ENCODE assay signal across 2 cellular contexts in the genomic region with DNA sequence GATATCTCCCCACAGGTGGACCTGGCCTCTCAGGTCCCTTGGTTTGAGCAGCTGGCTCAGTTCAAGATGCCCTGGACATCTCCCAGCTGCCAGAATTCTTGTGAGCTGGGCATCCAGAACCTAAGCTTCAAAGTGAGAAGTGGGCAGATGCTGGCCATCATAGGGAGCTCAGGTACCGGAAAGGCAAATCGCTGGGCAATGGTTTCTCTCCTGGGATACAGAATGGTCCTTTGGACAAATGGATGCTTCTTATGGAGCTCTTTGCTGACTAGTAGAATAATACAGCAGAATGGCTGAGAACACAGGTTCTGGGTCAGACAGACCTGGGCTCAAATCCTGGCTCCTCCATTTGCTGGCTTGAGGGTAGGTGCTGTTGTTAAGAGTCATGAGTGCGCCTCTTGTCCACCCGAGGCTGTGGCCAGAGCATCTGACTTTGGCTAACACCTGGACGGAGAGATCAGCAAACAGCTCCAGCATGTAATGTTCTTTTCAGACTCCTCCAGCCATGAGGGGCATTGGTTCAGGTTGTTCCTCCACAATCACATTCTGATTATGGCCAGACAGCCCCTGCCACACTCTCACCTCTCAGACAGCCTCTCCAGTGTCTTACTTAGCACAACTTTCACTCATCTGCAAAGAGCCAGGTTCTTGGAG.
TF ChIP-seq lines count a peak whose summit lies in the region.

No MANE protein-coding gene starts in this region.

TF ChIP-seq in SK-N-SH, 30 proteins besides CTCF, POLR2A, EP300 and RAD21 (continued from another document):
- no peak for TF ChIP-seq ZBTB33 (IDR thresholded peaks at IDR 0.05; ENCODE audit: borderline replicate concordance, low read depth)
- TF ChIP-seq SMC3 (IDR thresholded peaks at IDR 0.05; ENCODE audit: low read depth, low read length): no peak
- no peak for TF ChIP-seq TAF1 (IDR thresholded peaks at IDR 0.05; ENCODE audit: borderline replicate concordance, low read depth, low read length)
- no peak for TF ChIP-seq MEF2A (IDR thresholded peaks at IDR 0.05; ENCODE audit: borderline replicate concordance, low read depth)
- no peak for TF ChIP-seq ELF1 (IDR thresholded peaks at IDR 0.05)
- no peak for TF ChIP-seq POLR2AphosphoS5 (IDR thresholded peaks at IDR 0.05; ENCODE audit: low read depth, low read length)
- TF ChIP-seq FOXM1 (IDR thresholded peaks at IDR 0.05; ENCODE audit: low read depth): no peak
- TF ChIP-seq SIN3A (IDR thresholded peaks at IDR 0.05; ENCODE audit: borderline replicate concordance, low read depth, low read length): no peak
TF ChIP-seq in SK-N-SH: peak in this region for 0.

TF ChIP-seq in SK-N-SH treated with all-trans-retinoic acid at 6 μM for 48 hours, 23 proteins besides CTCF, POLR2A, EP300 and RAD21 (continued from another document):
- TF ChIP-seq, protein P1, sequence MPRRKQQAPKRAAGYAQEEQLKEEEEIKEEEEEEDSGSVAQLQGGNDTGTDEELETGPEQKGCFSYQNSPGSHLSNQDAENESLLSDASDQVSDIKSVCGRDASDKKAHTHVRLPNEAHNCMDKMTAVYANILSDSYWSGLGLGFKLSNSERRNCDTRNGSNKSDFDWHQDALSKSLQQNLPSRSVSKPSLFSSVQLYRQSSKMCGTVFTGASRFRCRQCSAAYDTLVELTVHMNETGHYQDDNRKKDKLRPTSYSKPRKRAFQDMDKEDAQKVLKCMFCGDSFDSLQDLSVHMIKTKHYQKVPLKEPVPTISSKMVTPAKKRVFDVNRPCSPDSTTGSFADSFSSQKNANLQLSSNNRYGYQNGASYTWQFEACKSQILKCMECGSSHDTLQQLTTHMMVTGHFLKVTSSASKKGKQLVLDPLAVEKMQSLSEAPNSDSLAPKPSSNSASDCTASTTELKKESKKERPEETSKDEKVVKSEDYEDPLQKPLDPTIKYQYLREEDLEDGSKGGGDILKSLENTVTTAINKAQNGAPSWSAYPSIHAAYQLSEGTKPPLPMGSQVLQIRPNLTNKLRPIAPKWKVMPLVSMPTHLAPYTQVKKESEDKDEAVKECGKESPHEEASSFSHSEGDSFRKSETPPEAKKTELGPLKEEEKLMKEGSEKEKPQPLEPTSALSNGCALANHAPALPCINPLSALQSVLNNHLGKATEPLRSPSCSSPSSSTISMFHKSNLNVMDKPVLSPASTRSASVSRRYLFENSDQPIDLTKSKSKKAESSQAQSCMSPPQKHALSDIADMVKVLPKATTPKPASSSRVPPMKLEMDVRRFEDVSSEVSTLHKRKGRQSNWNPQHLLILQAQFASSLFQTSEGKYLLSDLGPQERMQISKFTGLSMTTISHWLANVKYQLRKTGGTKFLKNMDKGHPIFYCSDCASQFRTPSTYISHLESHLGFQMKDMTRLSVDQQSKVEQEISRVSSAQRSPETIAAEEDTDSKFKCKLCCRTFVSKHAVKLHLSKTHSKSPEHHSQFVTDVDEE (CRISPR knock-in tag; IDR thresholded peaks at IDR 0.05): no peak
- TF ChIP-seq ZFP3 (CRISPR knock-in tag; IDR thresholded peaks at IDR 0.05): no peak
- TF ChIP-seq ZC3H10 (CRISPR knock-in tag; IDR thresholded peaks at IDR 0.05): no peak
- no peak for TF ChIP-seq ZNF565 (CRISPR knock-in tag; conservative IDR thresholded peaks at IDR 0.05; ENCODE audit: low read depth)
- TF ChIP-seq, protein P2, sequence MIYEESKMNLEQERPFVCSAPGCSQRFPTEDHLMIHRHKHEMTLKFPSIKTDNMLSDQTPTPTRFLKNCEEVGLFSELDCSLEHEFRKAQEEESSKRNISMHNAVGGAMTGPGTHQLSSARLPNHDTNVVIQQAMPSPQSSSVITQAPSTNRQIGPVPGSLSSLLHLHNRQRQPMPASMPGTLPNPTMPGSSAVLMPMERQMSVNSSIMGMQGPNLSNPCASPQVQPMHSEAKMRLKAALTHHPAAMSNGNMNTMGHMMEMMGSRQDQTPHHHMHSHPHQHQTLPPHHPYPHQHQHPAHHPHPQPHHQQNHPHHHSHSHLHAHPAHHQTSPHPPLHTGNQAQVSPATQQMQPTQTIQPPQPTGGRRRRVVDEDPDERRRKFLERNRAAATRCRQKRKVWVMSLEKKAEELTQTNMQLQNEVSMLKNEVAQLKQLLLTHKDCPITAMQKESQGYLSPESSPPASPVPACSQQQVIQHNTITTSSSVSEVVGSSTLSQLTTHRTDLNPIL (CRISPR knock-in tag; IDR thresholded peaks at IDR 0.05; ENCODE audit: low read depth): no peak
- TF ChIP-seq PPARA (CRISPR knock-in tag; IDR thresholded peaks at IDR 0.05; ENCODE audit: borderline replicate concordance): no peak
- no peak for TF ChIP-seq OSR1 (CRISPR knock-in tag; IDR thresholded peaks at IDR 0.05)
- TF ChIP-seq, protein P3, sequence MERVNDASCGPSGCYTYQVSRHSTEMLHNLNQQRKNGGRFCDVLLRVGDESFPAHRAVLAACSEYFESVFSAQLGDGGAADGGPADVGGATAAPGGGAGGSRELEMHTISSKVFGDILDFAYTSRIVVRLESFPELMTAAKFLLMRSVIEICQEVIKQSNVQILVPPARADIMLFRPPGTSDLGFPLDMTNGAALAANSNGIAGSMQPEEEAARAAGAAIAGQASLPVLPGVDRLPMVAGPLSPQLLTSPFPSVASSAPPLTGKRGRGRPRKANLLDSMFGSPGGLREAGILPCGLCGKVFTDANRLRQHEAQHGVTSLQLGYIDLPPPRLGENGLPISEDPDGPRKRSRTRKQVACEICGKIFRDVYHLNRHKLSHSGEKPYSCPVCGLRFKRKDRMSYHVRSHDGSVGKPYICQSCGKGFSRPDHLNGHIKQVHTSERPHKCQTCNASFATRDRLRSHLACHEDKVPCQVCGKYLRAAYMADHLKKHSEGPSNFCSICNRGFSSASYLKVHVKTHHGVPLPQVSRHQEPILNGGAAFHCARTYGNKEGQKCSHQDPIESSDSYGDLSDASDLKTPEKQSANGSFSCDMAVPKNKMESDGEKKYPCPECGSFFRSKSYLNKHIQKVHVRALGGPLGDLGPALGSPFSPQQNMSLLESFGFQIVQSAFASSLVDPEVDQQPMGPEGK (CRISPR knock-in tag; IDR thresholded peaks at IDR 0.05; ENCODE audit: borderline replicate concordance): no peak
